Comparison of ENCODE assay signal across 27 cellular contexts in genomic region chr1:7615138-7615537, GRCh38.
A peak's percentile ranks its signal among the peaks of the same experiment; 100 is the strongest.
DNase-seq lines count a peak whose midpoint lies in the region; ATAC-seq and TF ChIP-seq lines count a peak whose summit lies in the region.
"Had no signal": no experiment of that assay in that cellular context is flagged by ENCODE, and none has a peak within 500 bp of the region (broad histone marks: within the 10 kb centered on the region; RNA-seq: fewer than 3 reads in every experiment).

No MANE protein-coding gene starts in this region.

- no peaks in the 10 kb centered on the region for H3K36me3 Mint-ChIP-seq in natural killer cell treated with Interleukin-12 subunit alpha and Interleukin-12 subunit beta and Interleukin-15 and Interleukin-18, amount 100 ng/mL, for 72 hours
- H3K36me3 Mint-ChIP-seq in natural killer cell = no peaks in the 10 kb centered on the region
- H3K36me3 Mint-ChIP-seq in nephron progenitor cell (ENCODE audit: low read depth) = no peaks in the 10 kb centered on the region
- H3K36me3 Mint-ChIP-seq: CD8-positive, alpha-beta T cell had no signal

- H3K27ac ChIP-seq in thyroid gland = no peak overlapping the region
- H3K27ac ChIP-seq: RWPE1, SJCRH30 had no signal

- 73 to 74% methylated on average over 5 of the region's 5 CpGs for WGBS in thyroid gland, 2 donors

- H3K9me3 Mint-ChIP-seq in natural killer cell treated with Interleukin-12 subunit alpha and Interleukin-12 subunit beta and Interleukin-15 and Interleukin-18, amount 100 ng/mL, for 72 hours = no peaks in the 10 kb centered on the region
- no peaks in the 10 kb centered on the region for H3K9me3 Mint-ChIP-seq in natural killer cell
- no peaks in the 10 kb centered on the region for H3K9me3 Mint-ChIP-seq in nephron progenitor cell
- H3K9me3 Mint-ChIP-seq: CD8-positive, alpha-beta T cell; GM23338; HFFc6 had no signal

- TF ChIP-seq CTCF in natural killer cell (IDR thresholded peaks at IDR 0.05) (no peak), nephron progenitor cell (IDR thresholded peaks at IDR 0.05) (no peak), thyroid gland (IDR thresholded peaks at IDR 0.05) (no peak)

- no peaks in the 10 kb centered on the region for H3K9me3 ChIP-seq in thyroid gland
- H3K9me3 ChIP-seq: Caco-2, HAP-1, SJCRH30 had no signal

- no peaks in the 10 kb centered on the region for H3K4me1 ChIP-seq in thyroid gland
- H3K4me1 ChIP-seq: Caco-2, HAP-1, SJCRH30 had no signal

- no peaks in the 10 kb centered on the region for H3K27me3 ChIP-seq in thyroid gland
- H3K27me3 ChIP-seq: SJCRH30 had no signal

- H3K4me3 Mint-ChIP-seq in natural killer cell treated with Interleukin-12 subunit alpha and Interleukin-12 subunit beta and Interleukin-15 and Interleukin-18, amount 100 ng/mL, for 72 hours = no peak overlapping the region
- H3K4me3 Mint-ChIP-seq in natural killer cell = no peak overlapping the region
- no peak overlapping the region for H3K4me3 Mint-ChIP-seq in nephron progenitor cell
- H3K4me3 Mint-ChIP-seq: CD8-positive, alpha-beta T cell; GM23338; HFFc6 had no signal

- no peak for ATAC-seq in activated CD4-positive, CD25-positive, alpha-beta regulatory T cell treated with anti-CD3 and anti-CD28 coated beads, Interleukin-2, amount 50 U/mL, for 24 hours
- ATAC-seq in natural killer cell treated with Interleukin-12 subunit alpha and Interleukin-12 subunit beta and Interleukin-15 and Interleukin-18, amount 100 ng/mL, for 72 hours = no peak
- ATAC-seq in natural killer cell = no peak
- ATAC-seq: CD8-positive, alpha-beta T cell; GM23338; K562; Panc1; SK-N-SH treated with all-trans-retinoic acid at 6 μM for 48 hours had no signal

- H3K4me3 ChIP-seq in thyroid gland (replicated peaks in 1 of 3) = no peak overlapping the region
- H3K4me3 ChIP-seq: GM23338, HAP-1, K562, SJCRH30 had no signal

- H3K4me1 Mint-ChIP-seq in natural killer cell treated with Interleukin-12 subunit alpha and Interleukin-12 subunit beta and Interleukin-15 and Interleukin-18, amount 100 ng/mL, for 72 hours (ENCODE audit: low read depth in 2 of 2) = peaks cover 0 to 3% of the 10 kb centered on the region in 2 donors
- H3K4me1 Mint-ChIP-seq in natural killer cell (no peaks in the 10 kb centered on the region), nephron progenitor cell (peaks cover 5% of the 10 kb centered on the region)

- no peak for TF ChIP-seq POLR2A in thyroid gland (IDR thresholded peaks at IDR 0.05)

- H3K36me3 ChIP-seq in thyroid gland = no peaks in the 10 kb centered on the region
- H3K36me3 ChIP-seq: HAP-1, SJCRH30 had no signal

- no peak overlapping the region for H3K27ac Mint-ChIP-seq in natural killer cell treated with Interleukin-12 subunit alpha and Interleukin-12 subunit beta and Interleukin-15 and Interleukin-18, amount 100 ng/mL, for 72 hours
- H3K27ac Mint-ChIP-seq in natural killer cell (no peak overlapping the region), nephron progenitor cell (no peak overlapping the region)
- H3K27ac Mint-ChIP-seq: CD8-positive, alpha-beta T cell; GM23338; HFFc6 had no signal

- peak; percentile 8 for DNase-seq in activated CD4-positive, CD25-positive, alpha-beta regulatory T cell treated with anti-CD3 and anti-CD28 coated beads, Interleukin-2, amount 50 U/mL, for 72 hours
- DNase-seq in natural killer cell treated with Interleukin-12 subunit alpha and Interleukin-12 subunit beta and Interleukin-15 and Interleukin-18, amount 100 ng/mL, for 72 hours (ENCODE audit: low spot score) = peak; percentile 42
- DNase-seq in natural killer cell (no peak), nephron progenitor cell (peak; percentile 0), NCI-H2227 treated with DMSO at 0.1 percent for 48 hours (lab: John Stamatoyannopoulos, UW) (no peak), activated gamma-delta T cell treated with Interleukin-2 at 50 U/mL for 16 hours (no peak), thyroid gland (no peak)
- DNase-seq: C1 segment of cervical spinal cord; Caco-2; CD8-positive, alpha-beta T cell; GF-D8; HFFc6; Kasumi-1; NCI-H1092 treated with DMSO at 0.1 percent for 48 hours; NCI-H1436 treated with DMSO at 0.1 percent for 48 hours; NCI-H187 treated with DMSO at 0.1 percent for 48 hours; NCI-H2171 treated with DMSO at 0.1 percent for 48 hours; NCI-H526; NCI-H82; SJCRH30 had no signal

- intact Hi-C loops in natural killer cell (cut with micrococcal nuclease) = no loop called here
- intact Hi-C loops in thyroid gland (cut with DNase I) = no loop called here

- H3K27me3 Mint-ChIP-seq in natural killer cell treated with Interleukin-12 subunit alpha and Interleukin-12 subunit beta and Interleukin-15 and Interleukin-18, amount 100 ng/mL, for 72 hours = peaks cover 2 to 8% of the 10 kb centered on the region in 2 donors
- H3K27me3 Mint-ChIP-seq in natural killer cell (ENCODE audit: low read depth in 2 of 2) = peaks cover 2 to 8% of the 10 kb centered on the region in 2 donors
- peaks cover 29% of the 10 kb centered on the region for H3K27me3 Mint-ChIP-seq in nephron progenitor cell (ENCODE audit: low read depth, poor library complexity)

Comparison
In these comparisons a context has a peak if more than half of its experiments do, and no peak if none do; other contexts are left out.
1. DNase-seq: peak in activated CD4-positive, CD25-positive, alpha-beta regulatory T cell treated with anti-CD3 and anti-CD28 coated beads, Interleukin-2, amount 50 U/mL, for 72 hours (single experiment), natural killer cell treated with Interleukin-12 subunit alpha and Interleukin-12 subunit beta and Interleukin-15 and Interleukin-18, amount 100 ng/mL, for 72 hours (single experiment) and nephron progenitor cell (single experiment); none in natural killer cell (single experiment), NCI-H2227 treated with DMSO at 0.1 percent for 48 hours (single experiment), activated gamma-delta T cell treated with Interleukin-2 at 50 U/mL for 16 hours (single experiment) and thyroid gland (0 of 2).